Comparison of ENCODE assay signal across 8 cellular contexts in the genomic region with DNA sequence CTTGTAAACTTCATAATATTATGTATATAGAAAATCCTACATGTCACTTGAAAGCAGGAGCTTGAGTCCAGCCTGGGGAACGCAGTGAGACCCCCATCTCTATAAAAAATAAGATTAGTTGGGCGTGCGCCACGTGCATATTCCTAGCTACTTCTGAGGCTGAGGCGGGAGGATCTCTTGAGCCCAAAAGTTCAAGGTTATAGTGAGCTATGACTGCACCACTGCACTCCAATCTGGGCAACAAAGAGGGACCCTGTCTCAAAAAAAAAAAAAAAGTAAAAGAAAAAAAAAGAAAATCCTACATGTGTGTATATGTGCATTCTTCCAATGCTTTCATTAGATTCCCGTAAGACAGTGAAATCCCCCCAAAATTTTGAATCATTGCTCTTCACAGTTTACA. TPM values are rescaled to one million over a fixed set of nuclear protein-coding genes. Genes with fewer than 3 reads are reported as not detected.
DNase-seq lines count a peak whose midpoint lies in the region; ATAC-seq and TF ChIP-seq lines count a peak whose summit lies in the region.

No MANE protein-coding gene starts in this region.

- H3K27me3 ChIP-seq in right atrium auricular region (no peaks in the 10 kb centered on the region), ascending aorta (no peaks in the 10 kb centered on the region), liver (ENCODE audit: control insufficient read depth in 4 of 4, insufficient read depth in 4 of 4, low read length in 3 of 4) (no peaks in the 10 kb centered on the region), uterus (no peaks in the 10 kb centered on the region)

- TF ChIP-seq CTCF in right atrium auricular region (IDR thresholded peaks at IDR 0.05): no peak
- no peak for TF ChIP-seq CTCF in ascending aorta (IDR thresholded peaks at IDR 0.05)
- no peak for TF ChIP-seq CTCF in liver (IDR thresholded peaks at IDR 0.05; ENCODE audit: low read depth, low read length, missing input control)
- no peak for TF ChIP-seq CTCF in uterus (IDR thresholded peaks at IDR 0.05)

- no peak for TF ChIP-seq RAD21 in liver (IDR thresholded peaks at IDR 0.05)

- H3K4me1 ChIP-seq in right atrium auricular region (peaks cover 0 to 40% of the 10 kb centered on the region in 2 donors), ascending aorta (peaks cover 13 to 21% of the 10 kb centered on the region in 2 donors), liver (ENCODE audit: control insufficient read depth in 4 of 4, insufficient read depth in 4 of 4, low read length in 3 of 4) (peaks cover 8 to 59% (median 39%) of the 10 kb centered on the region in 4 donors), uterus (no peaks in the 10 kb centered on the region)

- 67% methylated on average over 6 of the region's 6 CpGs for WGBS in liver

- H3K27ac ChIP-seq in right atrium auricular region (peak overlapping the region in 1 of 2 donors; percentile 97), ascending aorta (peak overlapping the region; percentile 98 to 99), liver (ENCODE audit: low read depth in 1 of 2, low read length in 2 of 2) (no peak overlapping the region), uterus (peak overlapping the region; percentile 94 to 98)

- no peaks in the 10 kb centered on the region for H3K9me3 ChIP-seq in right atrium auricular region
- H3K9me3 ChIP-seq in ascending aorta: no peaks in the 10 kb centered on the region
- no peaks in the 10 kb centered on the region for H3K9me3 ChIP-seq in liver (ENCODE audit: control insufficient read depth in 4 of 4, low read length in 3 of 4)
- peaks cover 0 to 3% of the 10 kb centered on the region in 2 donors for H3K9me3 ChIP-seq in uterus

- DNase-seq in right atrium auricular region (ENCODE audit: low spot score) (no peak), Right ventricle myocardium superior (no peak), ascending aorta (ENCODE audit: low spot score in 2 of 2) (no peak), uterus (no peak), kidney tubule cell (ENCODE audit: low spot score) (no peak)

- peak overlapping the region; percentile 93 to 99 for H3K9ac ChIP-seq in liver (ENCODE audit: low read depth in 1 of 2, low read length in 2 of 2)

- intact Hi-C loops in Right ventricle myocardium superior (cut with DNase I): no loop called here
- intact Hi-C loops in ascending aorta (cut with DNase I): no loop called here
- intact Hi-C loops in uterus (cut with DNase I; ENCODE audit: low total_unique reads): no loop called here

- peak overlapping the region; percentile 83 to 87 for H3K4me3 ChIP-seq in right atrium auricular region
- peak overlapping the region; percentile 87 to 91 for H3K4me3 ChIP-seq in ascending aorta
- peak overlapping the region in 2 of 3 donors; percentile 73 to 92 for H3K4me3 ChIP-seq in liver (ENCODE audit: low read depth in 1 of 3, low read length in 3 of 3)
- H3K4me3 ChIP-seq in uterus: peak overlapping the region; percentile 91 to 94

- ATAC-seq in Right ventricle myocardium superior (ENCODE audit: poor library complexity) (no peak), HG03039 (IDR thresholded peaks at IDR 0.05; ENCODE audit: unreplicated experiment) (no peak), GM21737 (IDR thresholded peaks at IDR 0.05; ENCODE audit: unreplicated experiment) (no peak)

- H3K36me3 ChIP-seq in right atrium auricular region (peaks cover 12% of the 10 kb centered on the region), ascending aorta (peaks cover 0 to 13% of the 10 kb centered on the region in 2 donors), liver (ENCODE audit: control insufficient read depth in 4 of 4, insufficient read depth in 3 of 4, low read depth in 1 of 4, low read length in 3 of 4) (peaks cover 0 to 5% (median 3%) of the 10 kb centered on the region in 4 donors), uterus (no peaks in the 10 kb centered on the region)

- TF ChIP-seq POLR2A in uterus (IDR thresholded peaks at IDR 0.05): no peak

TF ChIP-seq in liver, 16 proteins besides CTCF, POLR2A, EP300 and RAD21:
- TF ChIP-seq, protein P1, sequence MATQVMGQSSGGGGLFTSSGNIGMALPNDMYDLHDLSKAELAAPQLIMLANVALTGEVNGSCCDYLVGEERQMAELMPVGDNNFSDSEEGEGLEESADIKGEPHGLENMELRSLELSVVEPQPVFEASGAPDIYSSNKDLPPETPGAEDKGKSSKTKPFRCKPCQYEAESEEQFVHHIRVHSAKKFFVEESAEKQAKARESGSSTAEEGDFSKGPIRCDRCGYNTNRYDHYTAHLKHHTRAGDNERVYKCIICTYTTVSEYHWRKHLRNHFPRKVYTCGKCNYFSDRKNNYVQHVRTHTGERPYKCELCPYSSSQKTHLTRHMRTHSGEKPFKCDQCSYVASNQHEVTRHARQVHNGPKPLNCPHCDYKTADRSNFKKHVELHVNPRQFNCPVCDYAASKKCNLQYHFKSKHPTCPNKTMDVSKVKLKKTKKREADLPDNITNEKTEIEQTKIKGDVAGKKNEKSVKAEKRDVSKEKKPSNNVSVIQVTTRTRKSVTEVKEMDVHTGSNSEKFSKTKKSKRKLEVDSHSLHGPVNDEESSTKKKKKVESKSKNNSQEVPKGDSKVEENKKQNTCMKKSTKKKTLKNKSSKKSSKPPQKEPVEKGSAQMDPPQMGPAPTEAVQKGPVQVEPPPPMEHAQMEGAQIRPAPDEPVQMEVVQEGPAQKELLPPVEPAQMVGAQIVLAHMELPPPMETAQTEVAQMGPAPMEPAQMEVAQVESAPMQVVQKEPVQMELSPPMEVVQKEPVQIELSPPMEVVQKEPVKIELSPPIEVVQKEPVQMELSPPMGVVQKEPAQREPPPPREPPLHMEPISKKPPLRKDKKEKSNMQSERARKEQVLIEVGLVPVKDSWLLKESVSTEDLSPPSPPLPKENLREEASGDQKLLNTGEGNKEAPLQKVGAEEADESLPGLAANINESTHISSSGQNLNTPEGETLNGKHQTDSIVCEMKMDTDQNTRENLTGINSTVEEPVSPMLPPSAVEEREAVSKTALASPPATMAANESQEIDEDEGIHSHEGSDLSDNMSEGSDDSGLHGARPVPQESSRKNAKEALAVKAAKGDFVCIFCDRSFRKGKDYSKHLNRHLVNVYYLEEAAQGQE (IDR thresholded peaks at IDR 0.05): no peak
- no peak for TF ChIP-seq HNF4G (IDR thresholded peaks at IDR 0.05)
- no peak for TF ChIP-seq RXRA (IDR thresholded peaks at IDR 0.05)
- no peak for TF ChIP-seq EGR1 (IDR thresholded peaks at IDR 0.05; ENCODE audit: low read depth in 2 of 2)

RNA-seq across cellular contexts. Expression of gene SEC31A, which starts 1.7 kb away (rescaled TPM):
- total RNA-seq in right atrium auricular region: 100 to 1,000 TPM; 107 to 116 TPM
- 82.1 TPM for total RNA-seq in Right ventricle myocardium superior
- total RNA-seq in ascending aorta: 100 TPM
- total RNA-seq in liver: 100 to 1,000 TPM in 1 of 2 donors, 10 to 100 TPM in 1; 79.9 to 204 TPM
- polyA plus RNA-seq in liver: 10 to 100 TPM; 87.9 to 89.9 TPM
- total RNA-seq in uterus: 100 to 1,000 TPM; 117 to 458 (median 253) TPM

RNA-seq across cellular contexts. Expression of gene THAP9, which starts 11.2 kb away (rescaled TPM):
- total RNA-seq in right atrium auricular region (1 to 10 TPM; 2.2 to 3.0 TPM), Right ventricle myocardium superior (5.6 TPM), ascending aorta (0.32 TPM), liver (1 to 10 TPM; 5.3 to 5.9 TPM), uterus (10 to 100 TPM in 1 of 4 donors, 1 to 10 TPM in 3; 2.3 to 26.9 (median 6.5) TPM)
- polyA plus RNA-seq in liver: 1 to 10 TPM; 1.1 to 1.6 TPM

Comparison
In these comparisons a context has a peak if more than half of its experiments do, and no peak if none do; other contexts are left out.
1. H3K27ac ChIP-seq: peak in ascending aorta (2 of 2) and uterus (2 of 2); none in liver (0 of 2).
2. Peak in every context shown above with its lines, with median percentiles within 50 percentile points of each other: H3K4me3 ChIP-seq.